Comparison of ENCODE assay signal across 21 cellular contexts in genomic region chr4:8103991-8104390, GRCh38.
"Had no signal": no experiment of that assay in that cellular context is flagged by ENCODE, and none has a peak within 500 bp of the region (broad histone marks: within the 10 kb centered on the region; RNA-seq: fewer than 3 reads in every experiment).

No MANE protein-coding gene starts in this region.

- H3K36me3 ChIP-seq: heart right ventricle, left ventricle myocardium inferior, sigmoid colon had no signal

- H3K4me1 Mint-ChIP-seq: immature natural killer cell had no signal

- FAIRE-seq: endometrium, frontal cortex, keratinocyte, small intestine had no signal

- ATAC-seq: esophagus mucosa, heart right ventricle, left cardiac atrium had no signal

- H3K36me3 Mint-ChIP-seq: immature natural killer cell had no signal

- H3K27me3 ChIP-seq: dorsolateral prefrontal cortex, heart right ventricle, sigmoid colon had no signal

- H3K4me3 Mint-ChIP-seq: immature natural killer cell, nephron had no signal

- DNase-seq: cortex of kidney; dorsolateral prefrontal cortex; effector CD8-positive, alpha-beta T cell; heart right ventricle; hypothalamus; immature natural killer cell; left cardiac atrium; left ventricle myocardium inferior; mesenchymal stem cell; midbrain; sigmoid colon; small intestine; stimulated activated CD4-positive, alpha-beta T cell treated with anti-CD3 and anti-CD28 coated beads, Interleukin-12 subunit alpha, Interleukin-12 subunit beta, amount 100 ng/mL, for 4 hours; stimulated activated naive CD4-positive, alpha-beta T cell treated with Interleukin-2 at 50 U/mL for 16 hours; trophoblast cell had no signal

- H3K4me3 ChIP-seq: dorsolateral prefrontal cortex, heart right ventricle, left ventricle myocardium inferior, lung, sigmoid colon had no signal

- H3K27ac ChIP-seq: heart right ventricle, left ventricle myocardium inferior, sigmoid colon had no signal

- H3K27ac Mint-ChIP-seq: immature natural killer cell, nephron had no signal

- H3K9me3 ChIP-seq: left ventricle myocardium inferior, sigmoid colon had no signal

- H3K9me3 Mint-ChIP-seq: immature natural killer cell, nephron had no signal
